In the genomic region with DNA sequence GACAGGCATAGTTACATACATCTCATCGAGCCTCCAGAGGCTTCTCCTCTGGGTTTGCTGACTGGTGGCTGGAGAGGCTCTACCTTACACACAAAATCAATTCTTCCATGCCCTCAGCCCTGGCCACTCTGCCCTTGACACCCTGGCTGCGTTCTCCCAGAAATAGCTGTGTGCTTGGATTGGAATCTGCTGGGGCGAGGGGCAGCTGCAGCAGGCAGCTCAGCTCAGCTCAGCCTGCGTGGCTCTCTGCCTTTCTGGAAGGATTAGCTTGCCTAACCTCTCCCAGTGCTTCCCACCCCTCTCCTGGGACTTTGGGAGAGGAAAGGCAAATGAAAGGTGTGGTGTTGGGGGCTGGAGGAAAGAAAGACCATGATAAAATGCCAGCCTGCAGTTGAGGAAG, we compare ENCODE assay signal across 1 cellular context.
TF ChIP-seq lines count a peak whose summit lies in the region.

No MANE protein-coding gene starts in this region.

TF ChIP-seq in H1, 55 proteins besides CTCF, POLR2A, EP300 and RAD21:
- no peak for TF ChIP-seq EGR1 (IDR thresholded peaks at IDR 0.05; ENCODE audit: borderline replicate concordance, low read depth, low read length)
- TF ChIP-seq HDAC2 (IDR thresholded peaks at IDR 0.05; ENCODE audit: borderline replicate concordance in 1 of 2, low read depth in 2 of 2, low read length in 2 of 2), result no peak
- TF ChIP-seq NANOG (IDR thresholded peaks at IDR 0.05; ENCODE audit: insufficient read depth, low read depth, low read length, poor library complexity, severe bottlenecking), result no peak
- no peak for TF ChIP-seq TAF7 (optimal IDR thresholded peaks at IDR 0.05; ENCODE audit: borderline replicate concordance, low read depth, low read length)
- TF ChIP-seq ASH2L (IDR thresholded peaks at IDR 0.05; ENCODE audit: low read length), result no peak
- TF ChIP-seq RBBP5 (IDR thresholded peaks at IDR 0.05; ENCODE audit: borderline replicate concordance, low read depth, low read length), result no peak
- TF ChIP-seq EZH2 (IDR thresholded peaks at IDR 0.05; ENCODE audit: low read depth, low read length, severe bottlenecking), result no peak
- no peak for TF ChIP-seq CBX5 (IDR thresholded peaks at IDR 0.05; ENCODE audit: low read depth, low read length)
- TF ChIP-seq TCF12 (IDR thresholded peaks at IDR 0.05; ENCODE audit: low read depth, low read length), result no peak
- no peak for TF ChIP-seq PHF8 (conservative IDR thresholded peaks at IDR 0.05; ENCODE audit: low read depth, low read length)
